Comparison of ENCODE assay signal across 1 cellular context in genomic region chr11:61839742-61840141, GRCh38.
A peak's percentile ranks its signal among the peaks of the same experiment; 100 is the strongest.
TF ChIP-seq lines count a peak whose summit lies in the region.

No MANE protein-coding gene starts in this region.

TF ChIP-seq in K562, 482 proteins besides CTCF, POLR2A, EP300 and RAD21:
- TF ChIP-seq SMARCA5 (IDR thresholded peaks at IDR 0.05): 0 out of 2 replicates have a peak, but pooled peaks have one; percentile 27
- TF ChIP-seq SIN3A (IDR thresholded peaks at IDR 0.05; ENCODE audit: borderline replicate concordance in 2 of 2, control insufficient read depth in 1 of 2, low read depth in 2 of 2, low read length in 2 of 2): no peak
- TF ChIP-seq KDM1A (IDR thresholded peaks at IDR 0.05): peak; percentile 61 to 75; a peak in 3 of 4 replicates
- peak; percentile 72 for TF ChIP-seq RBM25 (IDR thresholded peaks at IDR 0.05; ENCODE audit: low read depth, low read length, severe bottlenecking)
- peak; percentile 99 for TF ChIP-seq ZNF146 (CRISPR knock-in tag; IDR thresholded peaks at IDR 0.05; ENCODE audit: unreplicated experiment)
- 0 out of 4 replicates have a peak, but pooled peaks of 1 of the 2 experiments have one; percentile 24 for TF ChIP-seq CSDE1 (IDR thresholded peaks at IDR 0.05)
- 0 out of 2 replicates have a peak, but pooled peaks have one; percentile 26 for TF ChIP-seq HDAC2 (IDR thresholded peaks at IDR 0.05)
- no peak for TF ChIP-seq NFIX (CRISPR knock-in tag; IDR thresholded peaks at IDR 0.05; ENCODE audit: low read depth)
- TF ChIP-seq BCOR (IDR thresholded peaks at IDR 0.05): peak; percentile 80
TF ChIP-seq in K562: peak in this region for 7.
